26 cellular contexts compared by ENCODE assay signal in genomic region chr12:77965790-77966189, GRCh38.
A peak's percentile ranks its signal among the peaks of the same experiment; 100 is the strongest.
DNase-seq lines count a peak whose midpoint lies in the region; ATAC-seq and TF ChIP-seq lines count a peak whose summit lies in the region.
"Had no signal": no experiment of that assay in that cellular context is flagged by ENCODE, and none has a peak within 500 bp of the region (broad histone marks: within the 10 kb centered on the region; RNA-seq: fewer than 3 reads in every experiment).

No MANE protein-coding gene starts in this region.

- no peaks in the 10 kb centered on the region for H3K36me3 ChIP-seq in OCI-LY7 (ENCODE audit: insufficient read depth, low read length)
- H3K36me3 ChIP-seq in tibial nerve: no peaks in the 10 kb centered on the region
- H3K36me3 ChIP-seq: neural progenitor cell had no signal

- H3K79me2 ChIP-seq in OCI-LY7 (ENCODE audit: insufficient read depth, low read depth, low read length): no peaks in the 10 kb centered on the region

- 0 out of 2 replicates have a peak overlapping the region, but pooled peaks have one; percentile 7 for H2AFZ ChIP-seq in OCI-LY7 (ENCODE audit: low read length)
- H2AFZ ChIP-seq: neural progenitor cell had no signal

- no peak for TF ChIP-seq POLR2A in tibial nerve (IDR thresholded peaks at IDR 0.05)

- intact Hi-C loops in OCI-LY7 (cut with micrococcal nuclease; ENCODE audit: unreplicated experiment) (no loop called here), dorsolateral prefrontal cortex (cut with DNase I) (no loop called here)

- ATAC-seq in HG03095 (IDR thresholded peaks at IDR 0.05; ENCODE audit: unreplicated experiment) (no peak), GM18873 (IDR thresholded peaks at IDR 0.05; ENCODE audit: low FRiP score, unreplicated experiment) (no peak)
- ATAC-seq: activated CD4-positive, CD25-positive, alpha-beta regulatory T cell treated with anti-CD3 and anti-CD28 coated beads, Interleukin-2, amount 50 U/mL, for 24 hours; activated T-helper 17 cell treated with anti-CD3 and anti-CD28 coated beads, Interleukin-2, amount 50 U/mL, for 72 hours; GM12878; stimulated activated naive CD8-positive, alpha-beta T cell treated with anti-CD3 and anti-CD28 coated beads, Interleukin-15, Interleukin-2, amounts not matched to agents 100 U/mL and 50 U/mL, for 24 hours; T-cell had no signal

- 26 to 29% methylated on average over 3 of the region's 3 CpGs for WGBS in tibial nerve, 2 donors

- CTCF ChIA-PET in OCI-LY7 (lab: Charles Lee; ENCODE audit: unreplicated experiment): no interaction called here

- H3K4me1 ChIP-seq in OCI-LY7 (ENCODE audit: insufficient read depth, low read length, poor library complexity, severe bottlenecking) (no peaks in the 10 kb centered on the region), tibial nerve (no peaks in the 10 kb centered on the region)
- H3K4me1 ChIP-seq: neural progenitor cell had no signal

- no peaks in the 10 kb centered on the region for H3K9me2 ChIP-seq in OCI-LY7 (ENCODE audit: insufficient read depth, low read length)

- H4K20me1 ChIP-seq in OCI-LY7 (ENCODE audit: insufficient read depth, low read length): no peaks in the 10 kb centered on the region

- TF ChIP-seq CTCF in OCI-LY7 (conservative IDR thresholded peaks at IDR 0.05; ENCODE audit: low read length) (no peak), dorsolateral prefrontal cortex (IDR thresholded peaks at IDR 0.05 in 54 of 56, conservative IDR thresholded peaks at IDR 0.05 in 2 of 56; ENCODE audit: low read depth in 1 of 56, partially characterized antibody in 56 of 56) (peak in 1 of 56 donors; percentile 17), tibial nerve (IDR thresholded peaks at IDR 0.05) (no peak)

- POLR2A ChIA-PET in OCI-LY7 (lab: Charles Lee): no interaction called here

- TF ChIP-seq EP300 in tibial nerve (IDR thresholded peaks at IDR 0.05): no peak

- H3K4me3 ChIP-seq in OCI-LY7 (ENCODE audit: low read depth, low read length, poor library complexity, severe bottlenecking) (no peak overlapping the region), dorsolateral prefrontal cortex (peak overlapping the region in 43 of 59 donors; percentile 3 to 61 (median 31)), tibial nerve (peak overlapping the region in 3 of 4 donors; percentile 4 to 37 (median 8))
- H3K4me3 ChIP-seq: GM12878, lung, neural progenitor cell had no signal

- H3K9me3 ChIP-seq in OCI-LY7 (ENCODE audit: low read length) (no peaks in the 10 kb centered on the region), tibial nerve (no peaks in the 10 kb centered on the region)

- H3K27ac ChIP-seq in OCI-LY7 (ENCODE audit: low read depth, low read length, poor library complexity, severe bottlenecking): no peak overlapping the region
- H3K27ac ChIP-seq in dorsolateral prefrontal cortex: peak overlapping the region in 55 of 59 donors; percentile 3 to 96 (median 67)
- peak overlapping the region; percentile 49 for H3K27ac ChIP-seq in layer of hippocampus (ENCODE audit: low read depth, low read length)
- H3K27ac ChIP-seq in tibial nerve: peak overlapping the region; percentile 52 to 78 (median 55)
- H3K27ac ChIP-seq: neural progenitor cell had no signal

- no TSS peak for BruUV-seq in OCI-LY7 (replicated peaks; lab: Mats Ljungman, UMichigan)

- H3K27me3 ChIP-seq in dorsolateral prefrontal cortex: no peaks in the 10 kb centered on the region
- no peaks in the 10 kb centered on the region for H3K27me3 ChIP-seq in layer of hippocampus (ENCODE audit: control insufficient read depth, insufficient read depth, low read length)
- H3K27me3 ChIP-seq in tibial nerve: no peaks in the 10 kb centered on the region
- H3K27me3 ChIP-seq: neural progenitor cell had no signal

- no peak overlapping the region for H3K4me2 ChIP-seq in OCI-LY7 (ENCODE audit: low read length)
- H3K4me2 ChIP-seq: neural progenitor cell had no signal

- DNase-seq in OCI-LY7 (ENCODE audit: low spot score) (no peak), dorsolateral prefrontal cortex (no peak), tibial nerve (ENCODE audit: low spot score in 2 of 2) (no peak), NCI-H510A (lab: John Stamatoyannopoulos, UW) (no peak), NCI-H2081 treated with DMSO at 0.1 percent for 48 hours (lab: John Stamatoyannopoulos, UW) (no peak)
- DNase-seq: activated CD4-positive, alpha-beta memory T cell treated with anti-CD3 and anti-CD28 coated beads, Interleukin-2, amount 10 ng/mL, durations not matched to agents 7 days and 5 days; activated CD8-positive, alpha-beta memory T cell treated with anti-CD3 and anti-CD28 coated beads, Interleukin-2, amount 50 U/mL, for 48 hours; activated naive CD4-positive, alpha-beta T cell treated with anti-CD3 and anti-CD28 coated beads, Interleukin-2, amount 50 U/mL, for 16 hours; anterior cingulate cortex; central memory CD4-positive, alpha-beta T cell; head of caudate nucleus; kidney glomerular epithelial cell; NCI-H1092 treated with DMSO at 0.1 percent for 48 hours; NCI-H1930; NCI-H69; stimulated activated CD4-positive, alpha-beta T cell treated with anti-CD3 and anti-CD28 coated beads, Interleukin-15, amount 100 ng/mL, for 24 hours; stimulated activated naive CD8-positive, alpha-beta T cell treated with anti-CD3 and anti-CD28 coated beads, Interleukin-15, Interleukin-2, amounts not matched to agents 100 U/mL and 50 U/mL, for 24 hours; T-cell had no signal
